8 cellular contexts compared by ENCODE assay signal in genomic region chr11:15969281-15969680, GRCh38.
A peak's percentile ranks its signal among the peaks of the same experiment; 100 is the strongest.
DNase-seq lines count a peak whose midpoint lies in the region; ATAC-seq and TF ChIP-seq lines count a peak whose summit lies in the region.

No MANE protein-coding gene starts in this region.

- ATAC-seq in GM19452 (IDR thresholded peaks at IDR 0.05; ENCODE audit: unreplicated experiment) = peak; percentile 75
- ATAC-seq in HG03571 (IDR thresholded peaks at IDR 0.05; ENCODE audit: unreplicated experiment) = peak; percentile 45

- POLR2A ChIA-PET in activated CD4-positive, alpha-beta memory T cell treated with anti-CD3 and anti-CD28 coated beads, Interleukin-2, amount 10 ng/mL, durations not matched to agents 7 days and 5 days (lab: Charles Lee) = no interaction called here

- H3K9me3 ChIP-seq in adrenal gland (replicated peaks in 1 of 3) = no peaks in the 10 kb centered on the region

- H3K4me1 Mint-ChIP-seq in activated CD4-positive, alpha-beta memory T cell treated with anti-CD3 and anti-CD28 coated beads, Interleukin-2, amount 10 ng/mL, durations not matched to agents 7 days and 5 days = peaks cover 2% of the 10 kb centered on the region

- TF ChIP-seq CTCF in C4-2B (conservative IDR thresholded peaks at IDR 0.05) (no peak), adrenal gland (IDR thresholded peaks at IDR 0.05) (no peak)

- H3K4me3 ChIP-seq in adrenal gland = peak overlapping the region in 1 of 4 donors; percentile 17

- H3K4me3 Mint-ChIP-seq in activated CD4-positive, alpha-beta memory T cell treated with anti-CD3 and anti-CD28 coated beads, Interleukin-2, amount 10 ng/mL, durations not matched to agents 7 days and 5 days = no peak overlapping the region

- H3K27ac ChIP-seq in C4-2B (peak overlapping the region; percentile 60; the same call in 1 of the 2 replicates), adrenal gland (peak overlapping the region in 3 of 5 donors; percentile 19 to 64 (median 38))

- H3K4me1 ChIP-seq in adrenal gland (replicated peaks in 1 of 2) = peaks cover 13 to 22% of the 10 kb centered on the region in 2 donors

- H3K36me3 Mint-ChIP-seq in activated CD4-positive, alpha-beta memory T cell treated with anti-CD3 and anti-CD28 coated beads, Interleukin-2, amount 10 ng/mL, durations not matched to agents 7 days and 5 days (ENCODE audit: low read depth) = no peaks in the 10 kb centered on the region

- no peaks in the 10 kb centered on the region for H3K27me3 ChIP-seq in adrenal gland

- no peaks in the 10 kb centered on the region for H3K36me3 ChIP-seq in adrenal gland (replicated peaks in 1 of 2)

- H3K27me3 Mint-ChIP-seq in activated CD4-positive, alpha-beta memory T cell treated with anti-CD3 and anti-CD28 coated beads, Interleukin-2, amount 10 ng/mL, durations not matched to agents 7 days and 5 days = no peaks in the 10 kb centered on the region

- H3K27ac Mint-ChIP-seq in activated CD4-positive, alpha-beta memory T cell treated with anti-CD3 and anti-CD28 coated beads, Interleukin-2, amount 10 ng/mL, durations not matched to agents 7 days and 5 days = no peak overlapping the region

- CTCF ChIA-PET in activated CD4-positive, alpha-beta memory T cell treated with anti-CD3 and anti-CD28 coated beads, Interleukin-2, amount 10 ng/mL, durations not matched to agents 7 days and 5 days (lab: Charles Lee) = no interaction called here

- intact Hi-C loops in adrenal gland (cut with DNase I) = no loop called here

- 16 to 33% (median 19%) methylated on average over 4 of the region's 4 CpGs for WGBS in adrenal gland, 4 donors

- TF ChIP-seq POLR2A in adrenal gland (IDR thresholded peaks at IDR 0.05) = peak in 1 of 2 donors; percentile 47

- peak; percentile 61 to 84 (median 72) for DNase-seq in adrenal gland
- DNase-seq in hippocampal formation (lab: John Stamatoyannopoulos, UW) = peak; percentile 10 to 37
- peak; percentile 80 for DNase-seq in stromal cell of bone marrow (ENCODE audit: low read depth)
- DNase-seq in activated CD4-positive, alpha-beta memory T cell treated with anti-CD3 and anti-CD28 coated beads, Interleukin-2, amount 10 ng/mL, durations not matched to agents 7 days and 5 days = no peak
- no peak for DNase-seq in NK-92 (lab: John Stamatoyannopoulos, UW; ENCODE audit: unreplicated experiment)

- no peaks in the 10 kb centered on the region for H3K9me3 Mint-ChIP-seq in activated CD4-positive, alpha-beta memory T cell treated with anti-CD3 and anti-CD28 coated beads, Interleukin-2, amount 10 ng/mL, durations not matched to agents 7 days and 5 days

Comparison
In these comparisons a context has a peak if more than half of its experiments do, and no peak if none do; other contexts are left out.
1. DNase-seq: peak in adrenal gland (7 of 7), hippocampal formation (2 of 2) and stromal cell of bone marrow (single experiment); none in activated CD4-positive, alpha-beta memory T cell treated with anti-CD3 and anti-CD28 coated beads, Interleukin-2, amount 10 ng/mL, durations not matched to agents 7 days and 5 days (single experiment) and NK-92 (single experiment).